8 cellular contexts compared by ENCODE assay signal in the genomic region with DNA sequence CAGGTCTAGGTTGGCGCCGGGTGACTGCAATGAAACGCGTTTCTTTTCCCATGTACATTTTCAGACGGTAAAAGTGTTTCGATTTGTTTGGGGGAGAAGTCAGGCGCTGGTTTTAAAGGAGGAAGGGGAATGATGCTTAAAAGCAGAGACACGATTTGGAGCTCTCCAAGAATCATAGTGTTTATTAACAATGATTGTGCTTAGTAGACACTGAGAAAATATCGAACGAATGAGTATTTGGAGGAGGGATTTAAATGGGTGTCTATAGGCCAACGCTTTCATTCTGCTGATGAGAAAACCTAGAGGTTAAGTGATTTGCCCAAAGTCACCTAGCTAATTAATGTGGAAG. TPM values are rescaled to one million over a fixed set of nuclear protein-coding genes. Genes with fewer than 3 reads are reported as not detected.
A peak's percentile ranks its signal among the peaks of the same experiment; 100 is the strongest.
DNase-seq lines count a peak whose midpoint lies in the region; ATAC-seq and TF ChIP-seq lines count a peak whose summit lies in the region.

No MANE protein-coding gene starts in this region.

- no peaks in the 10 kb centered on the region for H3K36me3 ChIP-seq in aorta (ENCODE audit: control insufficient read depth in 1 of 2, insufficient read depth in 2 of 2, low read length in 1 of 2)

- peaks cover 9% of the 10 kb centered on the region for H3K36me3 Mint-ChIP-seq in stimulated activated naive CD8-positive, alpha-beta T cell treated with anti-CD3 and anti-CD28 coated beads, Interleukin-15, Interleukin-2, amounts not matched to agents 100 ng/mL and 50 ng/mL, for 24 hours (ENCODE audit: low read depth)
- peaks cover 5% of the 10 kb centered on the region for H3K36me3 Mint-ChIP-seq in chondrocyte (ENCODE audit: low read depth)

- H3K4me1 Mint-ChIP-seq in stimulated activated naive CD8-positive, alpha-beta T cell treated with anti-CD3 and anti-CD28 coated beads, Interleukin-15, Interleukin-2, amounts not matched to agents 100 ng/mL and 50 ng/mL, for 24 hours (ENCODE audit: low read depth), result peaks cover 56% of the 10 kb centered on the region
- peaks cover 25% of the 10 kb centered on the region for H3K4me1 Mint-ChIP-seq in chondrocyte (ENCODE audit: low read depth)

- intact Hi-C loops in aorta (cut with DNase I), result loop anchor here (5.0 kb wide), 2 partner anchors 36 to 64 kb away; partner anchors contain the start of gene JAK1 (in 1 of the 2)

- no peaks in the 10 kb centered on the region for H3K27me3 ChIP-seq in mononuclear cell (ENCODE audit: insufficient read depth, low read length)
- H3K27me3 ChIP-seq in aorta (ENCODE audit: control insufficient read depth in 1 of 2, insufficient read depth in 2 of 2, low read length in 1 of 2), result no peaks in the 10 kb centered on the region

- H3K27ac Mint-ChIP-seq in stimulated activated naive CD8-positive, alpha-beta T cell treated with anti-CD3 and anti-CD28 coated beads, Interleukin-15, Interleukin-2, amounts not matched to agents 100 ng/mL and 50 ng/mL, for 24 hours, result peak overlapping the region; percentile 63
- peak overlapping the region; percentile 90 for H3K27ac Mint-ChIP-seq in chondrocyte (ENCODE audit: unreplicated experiment)

- H3K4me3 ChIP-seq in mononuclear cell (ENCODE audit: low read length) (peak overlapping the region; percentile 55), aorta (ENCODE audit: low read length in 2 of 2) (peak overlapping the region; percentile 63 to 68)

- no peak for DNase-seq in stimulated activated naive CD8-positive, alpha-beta T cell treated with anti-CD3 and anti-CD28 coated beads, Interleukin-15, Interleukin-2, amounts not matched to agents 100 U/mL and 50 U/mL, for 24 hours
- DNase-seq in chondrocyte (ENCODE audit: low spot score) (no peak), aorta (no peak), NCI-H2196 treated with DMSO at 0.1 percent for 48 hours (lab: John Stamatoyannopoulos, UW; ENCODE audit: unreplicated experiment) (no peak), kidney tubule cell (ENCODE audit: low spot score) (no peak)

- no peak for ATAC-seq in stimulated activated naive CD8-positive, alpha-beta T cell treated with anti-CD3 and anti-CD28 coated beads, Interleukin-15, Interleukin-2, amounts not matched to agents 100 U/mL and 50 U/mL, for 24 hours
- ATAC-seq in aorta (ENCODE audit: low FRiP score) (no peak), GM21619 (IDR thresholded peaks at IDR 0.05; ENCODE audit: unreplicated experiment) (no peak)

- peaks cover 11% of the 10 kb centered on the region for H3K9me3 Mint-ChIP-seq in stimulated activated naive CD8-positive, alpha-beta T cell treated with anti-CD3 and anti-CD28 coated beads, Interleukin-15, Interleukin-2, amounts not matched to agents 100 ng/mL and 50 ng/mL, for 24 hours
- H3K9me3 Mint-ChIP-seq in chondrocyte (ENCODE audit: low read depth), result peaks cover 10% of the 10 kb centered on the region

- 5 to 6% methylated on average over 11 of the region's 11 CpGs for WGBS in aorta, 2 donors

- no peak for TF ChIP-seq CTCF in chondrocyte (IDR thresholded peaks at IDR 0.05)

- peak overlapping the region; percentile 75 to 81 for H3K27ac ChIP-seq in aorta (ENCODE audit: low read depth in 1 of 2, low read length in 2 of 2)

- peaks cover 21% of the 10 kb centered on the region for H3K4me1 ChIP-seq in mononuclear cell (ENCODE audit: insufficient read depth, low read length)
- H3K4me1 ChIP-seq in aorta (ENCODE audit: control insufficient read depth in 1 of 2, insufficient read depth in 2 of 2, low read length in 2 of 2), result peaks cover 0 to 2% of the 10 kb centered on the region in 2 donors

- peak overlapping the region; percentile 67 for H3K4me3 Mint-ChIP-seq in stimulated activated naive CD8-positive, alpha-beta T cell treated with anti-CD3 and anti-CD28 coated beads, Interleukin-15, Interleukin-2, amounts not matched to agents 100 ng/mL and 50 ng/mL, for 24 hours
- peak overlapping the region; percentile 75 for H3K4me3 Mint-ChIP-seq in chondrocyte (ENCODE audit: unreplicated experiment)

- H3K9me3 ChIP-seq in mononuclear cell (ENCODE audit: low read depth, low read length) (no peaks in the 10 kb centered on the region), aorta (ENCODE audit: control insufficient read depth, low read length) (no peaks in the 10 kb centered on the region)

- no peaks in the 10 kb centered on the region for H3K27me3 Mint-ChIP-seq in stimulated activated naive CD8-positive, alpha-beta T cell treated with anti-CD3 and anti-CD28 coated beads, Interleukin-15, Interleukin-2, amounts not matched to agents 100 ng/mL and 50 ng/mL, for 24 hours
- no peaks in the 10 kb centered on the region for H3K27me3 Mint-ChIP-seq in chondrocyte (ENCODE audit: low read depth)

RNA-seq across cellular contexts. Expression of gene JAK1, which starts 36.9 kb away (rescaled TPM):
- total RNA-seq in chondrocyte (105 to 112 TPM (median 110 TPM) in 3 replicates), mononuclear cell (345 TPM), aorta (100 to 1,000 TPM; 115 to 132 TPM)
- polyA plus RNA-seq in aorta, result 10 to 100 TPM; 24.3 to 34.0 TPM
